In the genomic region with DNA sequence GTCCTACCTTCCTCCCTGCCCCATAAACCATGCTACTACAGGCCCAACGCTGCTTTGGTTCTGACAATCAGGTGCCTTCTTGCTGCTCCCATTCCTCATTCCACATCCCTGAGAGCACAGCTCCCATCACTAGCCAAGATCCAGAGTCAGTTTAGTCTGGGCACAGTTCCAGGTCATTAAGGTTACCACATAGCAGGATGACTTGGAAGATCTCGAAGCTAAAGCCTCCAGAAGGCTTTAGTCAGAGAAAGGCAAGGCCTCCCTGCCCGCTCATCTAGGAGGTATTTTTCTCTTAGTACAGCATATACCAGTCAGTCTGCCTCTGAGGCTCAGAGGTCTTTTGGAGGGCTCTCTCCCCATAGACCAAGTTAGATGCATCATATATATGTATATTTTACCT, we compare ENCODE assay signal across 1 cellular context.
TF ChIP-seq lines count a peak whose summit lies in the region.

No MANE protein-coding gene starts in this region.

TF ChIP-seq in A549, 52 proteins besides CTCF, POLR2A, EP300 and RAD21:
- TF ChIP-seq JUNB (IDR thresholded peaks at IDR 0.05) (no peak), HOXA7 (CRISPR knock-in tag; IDR thresholded peaks at IDR 0.05) (no peak), CBX2 (IDR thresholded peaks at IDR 0.05; ENCODE audit: borderline replicate concordance, low read depth) (no peak), SREBF2 (IDR thresholded peaks at IDR 0.05) (no peak), SMC3 (IDR thresholded peaks at IDR 0.05) (no peak), NFE2L2 (conservative IDR thresholded peaks at IDR 0.05; ENCODE audit: low read length) (no peak)
- TF ChIP-seq, protein P1, sequence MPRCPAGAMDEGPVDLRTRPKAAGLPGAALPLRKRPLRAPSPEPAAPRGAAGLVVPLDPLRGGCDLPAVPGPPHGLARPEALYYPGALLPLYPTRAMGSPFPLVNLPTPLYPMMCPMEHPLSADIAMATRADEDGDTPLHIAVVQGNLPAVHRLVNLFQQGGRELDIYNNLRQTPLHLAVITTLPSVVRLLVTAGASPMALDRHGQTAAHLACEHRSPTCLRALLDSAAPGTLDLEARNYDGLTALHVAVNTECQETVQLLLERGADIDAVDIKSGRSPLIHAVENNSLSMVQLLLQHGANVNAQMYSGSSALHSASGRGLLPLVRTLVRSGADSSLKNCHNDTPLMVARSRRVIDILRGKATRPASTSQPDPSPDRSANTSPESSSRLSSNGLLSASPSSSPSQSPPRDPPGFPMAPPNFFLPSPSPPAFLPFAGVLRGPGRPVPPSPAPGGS (IDR thresholded peaks at IDR 0.05): no peak
